In genomic region chr9:34370970-34371880, GRCh38 we compare ENCODE assay signal across 15 cellular contexts. TPM values are rescaled to one million over a fixed set of nuclear protein-coding genes. Genes with fewer than 3 reads are reported as not detected.
A peak's percentile ranks its signal among the peaks of the same experiment; 100 is the strongest.
DNase-seq lines count a peak whose midpoint lies in the region; ATAC-seq, FAIRE-seq and TF ChIP-seq lines count a peak whose summit lies in the region.
"Had no signal": no experiment of that assay in that cellular context is flagged by ENCODE, and none has a peak within 500 bp of the region (broad histone marks: within the 10 kb centered on the region; RNA-seq: fewer than 3 reads in every experiment).

No MANE protein-coding gene starts in this region.

- H3K18ac ChIP-seq in mesenchymal stem cell (ENCODE audit: low read depth in 1 of 2, low read length in 2 of 2), result no peak overlapping the region

- DNase-seq in HepG2 (ENCODE audit: low spot score) (no peak), right lobe of liver (no peak), astrocyte of the spinal cord (ENCODE audit: low read depth, low spot score) (no peak), mesenchymal stem cell (no peak), aorta (no peak), DMS153 treated with DMSO at 0.1 percent for 48 hours (lab: John Stamatoyannopoulos, UW; ENCODE audit: unreplicated experiment) (no peak), T1000 (lab: John Stamatoyannopoulos, UW) (no peak), NCI-H1092 treated with DMSO at 0.1 percent for 48 hours (lab: John Stamatoyannopoulos, UW) (no peak)
- DNase-seq: activated CD8-positive, alpha-beta T cell treated with anti-CD3 and anti-CD28 coated beads, Interleukin-2, amount 10 ng/mL, durations not matched to agents 7 days and 5 days; heart right ventricle; NCI-H2171; ovary; stimulated activated CD4-positive, alpha-beta T cell treated with anti-CD3 and anti-CD28 coated beads, Interleukin-4, amount 100 ng/mL, for 1 hour had no signal

- H2BK12ac ChIP-seq in mesenchymal stem cell (ENCODE audit: low read length in 2 of 2), result no peak overlapping the region

- FAIRE-seq in HepG2 (lab: Jason Lieb, UNC), result no peak

- H2AK5ac ChIP-seq in mesenchymal stem cell (ENCODE audit: low read length, severe bottlenecking), result no peak overlapping the region

- ATAC-seq in HepG2 (no peak), right lobe of liver (no peak), aorta (ENCODE audit: low FRiP score) (peak; percentile 16)
- ATAC-seq: activated CD8-positive, alpha-beta T cell treated with anti-CD3 and anti-CD28 coated beads, Interleukin-2, amount 10 ng/mL, durations not matched to agents 7 days and 5 days had no signal

- TF ChIP-seq CTCF in HepG2 (CRISPR knock-in tag; IDR thresholded peaks at IDR 0.05) (no peak), right lobe of liver (IDR thresholded peaks at IDR 0.05) (no peak), astrocyte of the spinal cord (IDR thresholded peaks at IDR 0.05; ENCODE audit: low read depth, low read length) (no peak)

- peak overlapping the region; percentile 62 for H4K91ac ChIP-seq in mesenchymal stem cell (ENCODE audit: low read length)

- WGBS in HepG2 (ENCODE audit: low lambda C conversion rate), result over 99% methylated on average over 89 of the region's 105 CpGs
- 89% methylated on average over 36 of the region's 105 CpGs for WGBS in right lobe of liver (ENCODE audit: insufficient coverage, low coverage, low lambda C conversion rate, missing lambda C conversion rate)
- 99% methylated on average over 105 of the region's 105 CpGs for WGBS in mesenchymal stem cell
- 72 to 74% methylated on average over 102 to 105 of the region's 105 CpGs for WGBS in aorta, 2 donors

- H3K79me2 ChIP-seq in HepG2 (ENCODE audit: insufficient read depth, low read length), result peaks cover 22% of the 10 kb centered on the region

- H3K4me3 ChIP-seq in HepG2 (replicated peaks in 1 of 3; ENCODE audit: insufficient read depth in 1 of 3, low read depth in 2 of 3, low read length in 3 of 3) (no peak overlapping the region), right lobe of liver (no peak overlapping the region), astrocyte of the spinal cord (ENCODE audit: low read depth, low read length) (peak overlapping the region; percentile 6), mesenchymal stem cell (ENCODE audit: insufficient read depth in 1 of 2, low read depth in 1 of 2, low read length in 2 of 2) (peak overlapping the region; percentile 22 to 56), aorta (ENCODE audit: low read length in 2 of 2) (no peak overlapping the region)
- H3K4me3 ChIP-seq: ovary had no signal

- intact Hi-C loops in HepG2 (cut with micrococcal nuclease; ENCODE audit: unreplicated experiment) (no loop called here), right lobe of liver (cut with DNase I) (loop anchor here in 1 of 2 donors (5.0 kb wide), 1 partner anchor 34 kb away; no protein-coding TSS in a partner anchor), aorta (cut with DNase I) (no loop called here)

- POLR2A ChIA-PET in HepG2 (lab: Yijun Ruan, JAX), result no interaction called here

- no peak overlapping the region for H4K8ac ChIP-seq in mesenchymal stem cell (ENCODE audit: low read length)

- TF ChIP-seq EP300 in HepG2 (IDR thresholded peaks at IDR 0.05; ENCODE audit: low read depth in 2 of 2, low read length in 2 of 2) (no peak), HepG2 (CRISPR knock-in tag; IDR thresholded peaks at IDR 0.05; ENCODE audit: borderline replicate concordance) (no peak)

- H2AFZ ChIP-seq in HepG2 (ENCODE audit: low read length), result no peak overlapping the region
- no peak overlapping the region for H2AFZ ChIP-seq in mesenchymal stem cell (ENCODE audit: low read depth, low read length)

- H3K4me1 ChIP-seq in HepG2 (ENCODE audit: insufficient read depth, low read length), result peaks cover 38% of the 10 kb centered on the region
- H3K4me1 ChIP-seq in right lobe of liver, result peaks cover 0 to 50% (median 10%) of the 10 kb centered on the region in 4 donors
- peaks cover 3% of the 10 kb centered on the region for H3K4me1 ChIP-seq in mesenchymal stem cell (ENCODE audit: control insufficient read depth, insufficient read depth, low read depth, low read length)
- no peaks in the 10 kb centered on the region for H3K4me1 ChIP-seq in aorta (ENCODE audit: control insufficient read depth in 1 of 2, insufficient read depth in 2 of 2, low read length in 2 of 2)

- H3K27me3 ChIP-seq in HepG2 (ENCODE audit: control insufficient read depth in 1 of 2, insufficient read depth in 2 of 2, low read length in 2 of 2) (no peaks in the 10 kb centered on the region; a peak in 1 of 5 replicates), right lobe of liver (no peaks in the 10 kb centered on the region), mesenchymal stem cell (ENCODE audit: control insufficient read depth in 1 of 2, insufficient read depth in 1 of 2, low read length in 2 of 2) (peaks cover 0 to 37% of the 10 kb centered on the region in 2 experiments), aorta (ENCODE audit: control insufficient read depth in 1 of 2, insufficient read depth in 2 of 2, low read length in 1 of 2) (no peaks in the 10 kb centered on the region)
- H3K27me3 ChIP-seq: ovary had no signal

- no peak overlapping the region for H2BK120ac ChIP-seq in mesenchymal stem cell (ENCODE audit: low read depth, low read length)

- no peak overlapping the region for H2BK15ac ChIP-seq in mesenchymal stem cell (ENCODE audit: low read depth, poor library complexity, severe bottlenecking)

- H3K14ac ChIP-seq in mesenchymal stem cell (ENCODE audit: low read length in 2 of 2), result no peak overlapping the region

- H3K27ac ChIP-seq in HepG2 (ENCODE audit: extremely low read length, insufficient read depth, low read length) (no peak overlapping the region), right lobe of liver (peak overlapping the region in 1 of 3 donors; percentile 53), mesenchymal stem cell (ENCODE audit: low read length, poor library complexity, severe bottlenecking) (no peak overlapping the region), aorta (ENCODE audit: low read depth in 1 of 2, low read length in 2 of 2) (no peak overlapping the region)
- H3K27ac ChIP-seq: heart right ventricle, HL-60, ovary had no signal

- H3K9me3 ChIP-seq in HepG2 (ENCODE audit: low read length) (peaks cover 6% of the 10 kb centered on the region; the same call in 1 of the 2 replicates), right lobe of liver (no peaks in the 10 kb centered on the region), mesenchymal stem cell (ENCODE audit: control insufficient read depth, low read length) (no peaks in the 10 kb centered on the region), aorta (ENCODE audit: control insufficient read depth, low read length) (no peaks in the 10 kb centered on the region)

- H4K20me1 ChIP-seq in HepG2 (ENCODE audit: insufficient read depth, low read length), result no peaks in the 10 kb centered on the region

- TF ChIP-seq RAD21 in HepG2 (CRISPR knock-in tag; IDR thresholded peaks at IDR 0.05), result no peak

- no TSS peak for BruUV-seq in HepG2 (replicated peaks; lab: Mats Ljungman, UMichigan)

- no peak overlapping the region for H3K4me2 ChIP-seq in HepG2 (ENCODE audit: low read depth, low read length)
- no peak overlapping the region for H3K4me2 ChIP-seq in mesenchymal stem cell (ENCODE audit: low read length, poor library complexity, severe bottlenecking)

- no peak overlapping the region for H3K23ac ChIP-seq in mesenchymal stem cell (ENCODE audit: low read length in 2 of 2)

- TF ChIP-seq POLR2A in HepG2 (IDR thresholded peaks at IDR 0.05; ENCODE audit: insufficient read depth in 1 of 2, low read depth in 2 of 2, low read length in 2 of 2) (no peak), right lobe of liver (IDR thresholded peaks at IDR 0.05) (no peak)

- in situ Hi-C loops in HepG2 (cut with HindIII; ENCODE audit: extremely low pct_ligation_motif_present, low pct_unique_long_range_greater_than_20kb), result no loop called here
- in situ Hi-C loops in astrocyte of the spinal cord (cut with HindIII; ENCODE audit: low sequenced_read_pairs), result no loop called here

- CTCF ChIA-PET in HepG2 (lab: Yijun Ruan, JAX; ENCODE audit: low intra/inter-chr PET ratio, low total read pairs), result no interaction called here

- no peaks in the 10 kb centered on the region for H3K79me1 ChIP-seq in mesenchymal stem cell (replicated peaks; ENCODE audit: low read length, poor library complexity, severe bottlenecking)

- no peak overlapping the region for H2BK5ac ChIP-seq in mesenchymal stem cell (ENCODE audit: low read depth, low read length, poor library complexity, severe bottlenecking)

- H3K4ac ChIP-seq in mesenchymal stem cell (ENCODE audit: low read depth in 1 of 2, low read length in 2 of 2), result no peak overlapping the region

- peaks cover 22 to 33% of the 10 kb centered on the region in 2 experiments for H3K36me3 ChIP-seq in HepG2 (replicated peaks in 1 of 2; ENCODE audit: control insufficient read depth in 1 of 2, insufficient read depth in 2 of 2, low read length in 2 of 2)
- peaks cover 0 to 24% (median 8%) of the 10 kb centered on the region in 4 donors for H3K36me3 ChIP-seq in right lobe of liver
- H3K36me3 ChIP-seq in mesenchymal stem cell (ENCODE audit: control insufficient read depth in 1 of 2, insufficient read depth in 2 of 2, low read depth in 1 of 2, low read length in 2 of 2), result peaks cover 0 to 21% of the 10 kb centered on the region in 2 experiments
- H3K36me3 ChIP-seq in aorta (ENCODE audit: control insufficient read depth in 1 of 2, insufficient read depth in 2 of 2, low read length in 1 of 2), result peaks cover 0 to 2% of the 10 kb centered on the region in 2 donors
- H3K36me3 ChIP-seq: ovary had no signal

- no peak overlapping the region for H3K9ac ChIP-seq in HepG2 (ENCODE audit: insufficient read depth, low read depth, low read length)
- no peak overlapping the region for H3K9ac ChIP-seq in mesenchymal stem cell (ENCODE audit: low read length)

RNA-seq across cellular contexts. Expression of gene MYORG, which starts 5.5 kb away (rescaled TPM):
- total RNA-seq in HepG2 (2016; rRNA removed; fragmentation: Illumina TruSeq; extraction: Trizol) (14.3 and 22.4 TPM in 2 replicates), right lobe of liver (10 to 100 TPM; 27.1 to 73.6 (median 36.0) TPM), aorta (1 to 10 TPM; 6.1 to 9.6 TPM)
- total RNA-seq in HepG2 (2016; cell fraction: cytosol; rRNA removed; fragmentation: Illumina TruSeq; extraction: Trizol; ENCODE audit: low read depth), result 1.7 and 2.0 TPM in 2 replicates
- 12.6 and 22.5 TPM in 2 replicates for total RNA-seq in HepG2 (2016; cell fraction: insoluble cytoplasmic fraction; rRNA removed; fragmentation: Illumina TruSeq; extraction: Trizol)
- total RNA-seq in HepG2 (2016; cell fraction: membrane; rRNA removed; fragmentation: Illumina TruSeq; extraction: Trizol), result 9.5 and 9.9 TPM in 2 replicates
- total RNA-seq in HepG2 (2016; cell fraction: nucleus; rRNA removed; fragmentation: Illumina TruSeq; extraction: Trizol), result 28.9 and 34.2 TPM in 2 replicates
- polyA plus RNA-seq in HepG2 (2011; rRNA removed) (11.1 and 11.9 TPM in 2 replicates), aorta (1 to 10 TPM; 1.6 to 2.1 TPM)
- 12.3 and 12.9 TPM in 2 replicates for polyA plus RNA-seq in HepG2 (2011; cell fraction: cytosol; rRNA removed)
- 10.1 and 11.3 TPM in 2 replicates for polyA plus RNA-seq in HepG2 (2011; cell fraction: nucleus; rRNA removed)
- 29.5 and 34.5 TPM in 2 replicates for polyA plus RNA-seq in HepG2 (2012)
- polyA plus RNA-seq in HepG2 (2016; cell fraction: cytosol; fragmentation: Illumina TruSeq; extraction: Trizol; ENCODE audit: low read depth), result 1.9 and 2.0 TPM in 2 replicates
- 14.7 and 17.6 TPM in 2 replicates for polyA plus RNA-seq in HepG2 (2016; cell fraction: insoluble cytoplasmic fraction; fragmentation: Illumina TruSeq; extraction: Trizol; ENCODE audit: low read depth)
- polyA plus RNA-seq in HepG2 (2016; cell fraction: membrane; fragmentation: Illumina TruSeq; extraction: Trizol; ENCODE audit: low read depth), result 4.6 and 5.0 TPM in 2 replicates
- 47.4 and 50.2 TPM in 2 replicates for polyA plus RNA-seq in HepG2 (2016; cell fraction: nucleus; fragmentation: Illumina TruSeq; extraction: Trizol; ENCODE audit: insufficient read depth, low read depth)
- polyA minus RNA-seq in HepG2 (2011; rRNA and poly(A)+ RNA removed; ENCODE audit: low replicate concordance), result 4.7 and 30.4 TPM in 2 replicates
- polyA minus RNA-seq in HepG2 (2011; cell fraction: cytosol; rRNA and poly(A)+ RNA removed), result 24.9 and 26.6 TPM in 2 replicates
- 5.0 and 6.7 TPM in 2 replicates for polyA minus RNA-seq in HepG2 (2011; cell fraction: nucleus; rRNA and poly(A)+ RNA removed)
- 2.2 TPM for polyA plus RNA-seq in mesenchymal stem cell (2013, experiment 1 of 2)
- polyA plus RNA-seq in mesenchymal stem cell (2013, experiment 2 of 2), result 2.2 TPM

RNA-seq across cellular contexts. Expression of gene NUDT2, which starts 41.9 kb away (rescaled TPM):
- total RNA-seq in HepG2 (2016; rRNA removed; fragmentation: Illumina TruSeq; extraction: Trizol) (19.9 and 28.0 TPM in 2 replicates), right lobe of liver (10 to 100 TPM in 4 of 6 experiments, 1 to 10 TPM in 2; 4.9 to 13.7 (median 11.2) TPM), aorta (10 to 100 TPM; 13.6 to 17.1 TPM)
- 10.3 and 10.9 TPM in 2 replicates for total RNA-seq in HepG2 (2016; cell fraction: cytosol; rRNA removed; fragmentation: Illumina TruSeq; extraction: Trizol; ENCODE audit: low read depth)
- total RNA-seq in HepG2 (2016; cell fraction: insoluble cytoplasmic fraction; rRNA removed; fragmentation: Illumina TruSeq; extraction: Trizol), result 19.3 and 30.3 TPM in 2 replicates
- 15.4 and 16.7 TPM in 2 replicates for total RNA-seq in HepG2 (2016; cell fraction: membrane; rRNA removed; fragmentation: Illumina TruSeq; extraction: Trizol)
- total RNA-seq in HepG2 (2016; cell fraction: nucleus; rRNA removed; fragmentation: Illumina TruSeq; extraction: Trizol), result 7.0 and 9.3 TPM in 2 replicates
- polyA plus RNA-seq in HepG2 (2011; rRNA removed) (19.9 and 24.6 TPM in 2 replicates), aorta (10 to 100 TPM; 27.4 to 38.3 TPM)
- 24.3 and 27.3 TPM in 2 replicates for polyA plus RNA-seq in HepG2 (2011; cell fraction: cytosol; rRNA removed)
- 6.9 and 7.0 TPM in 2 replicates for polyA plus RNA-seq in HepG2 (2011; cell fraction: nucleus; rRNA removed)
- polyA plus RNA-seq in HepG2 (2012), result 11.3 and 13.8 TPM in 2 replicates
- polyA plus RNA-seq in HepG2 (2016; cell fraction: cytosol; fragmentation: Illumina TruSeq; extraction: Trizol; ENCODE audit: low read depth), result 7.8 and 8.4 TPM in 2 replicates
- polyA plus RNA-seq in HepG2 (2016; cell fraction: insoluble cytoplasmic fraction; fragmentation: Illumina TruSeq; extraction: Trizol; ENCODE audit: low read depth), result 22.0 and 27.3 TPM in 2 replicates
- polyA plus RNA-seq in HepG2 (2016; cell fraction: membrane; fragmentation: Illumina TruSeq; extraction: Trizol; ENCODE audit: low read depth), result 11.0 and 15.4 TPM in 2 replicates
- 13.5 and 15.5 TPM in 2 replicates for polyA plus RNA-seq in HepG2 (2016; cell fraction: nucleus; fragmentation: Illumina TruSeq; extraction: Trizol; ENCODE audit: insufficient read depth, low read depth)
- 12.3 and 17.3 TPM in 2 replicates for polyA minus RNA-seq in HepG2 (2011; rRNA and poly(A)+ RNA removed; ENCODE audit: low replicate concordance)
- polyA minus RNA-seq in HepG2 (2011; cell fraction: cytosol; rRNA and poly(A)+ RNA removed), result 3.1 and 4.8 TPM in 2 replicates
- polyA minus RNA-seq in HepG2 (2011; cell fraction: nucleus; rRNA and poly(A)+ RNA removed), result 3.5 and 5.1 TPM in 2 replicates
- 24.9 TPM for polyA plus RNA-seq in mesenchymal stem cell (2013, experiment 1 of 2)
- polyA plus RNA-seq in mesenchymal stem cell (2013, experiment 2 of 2), result 25.0 TPM

RNA-seq across cellular contexts. Expression of gene KIF24, which starts 42.2 kb away (rescaled TPM):
- total RNA-seq in HepG2 (2016; rRNA removed; fragmentation: Illumina TruSeq; extraction: Trizol) (2.8 and 3.0 TPM in 2 replicates), right lobe of liver (under 1 TPM; 0.14 to 0.74 (median 0.24) TPM), aorta (under 1 TPM; 0.32 to 0.78 TPM)
- 0.61 and 0.79 TPM in 2 replicates for total RNA-seq in HepG2 (2016; cell fraction: cytosol; rRNA removed; fragmentation: Illumina TruSeq; extraction: Trizol; ENCODE audit: low read depth)
- 2.9 and 3.1 TPM in 2 replicates for total RNA-seq in HepG2 (2016; cell fraction: insoluble cytoplasmic fraction; rRNA removed; fragmentation: Illumina TruSeq; extraction: Trizol)
- 0.96 and 1.1 TPM in 2 replicates for total RNA-seq in HepG2 (2016; cell fraction: membrane; rRNA removed; fragmentation: Illumina TruSeq; extraction: Trizol)
- total RNA-seq in HepG2 (2016; cell fraction: nucleus; rRNA removed; fragmentation: Illumina TruSeq; extraction: Trizol), result 4.0 and 4.2 TPM in 2 replicates
- polyA plus RNA-seq in HepG2 (2011; rRNA removed) (1.1 TPM in 2 replicates), aorta (under 1 TPM in 1 of 2 donors, not detected in 1; 0.10 TPM)
- 0.53 and 0.70 TPM in 2 replicates for polyA plus RNA-seq in HepG2 (2011; cell fraction: cytosol; rRNA removed)
- 1.7 and 1.9 TPM in 2 replicates for polyA plus RNA-seq in HepG2 (2011; cell fraction: nucleus; rRNA removed)
- 0.40 and 0.67 TPM in 2 replicates for polyA plus RNA-seq in HepG2 (2012)
- 0.29 and 0.34 TPM in 2 replicates for polyA plus RNA-seq in HepG2 (2016; cell fraction: cytosol; fragmentation: Illumina TruSeq; extraction: Trizol; ENCODE audit: low read depth)
- polyA plus RNA-seq in HepG2 (2016; cell fraction: insoluble cytoplasmic fraction; fragmentation: Illumina TruSeq; extraction: Trizol; ENCODE audit: low read depth), result 1.7 and 2.2 TPM in 2 replicates
- 0.55 and 0.58 TPM in 2 replicates for polyA plus RNA-seq in HepG2 (2016; cell fraction: membrane; fragmentation: Illumina TruSeq; extraction: Trizol; ENCODE audit: low read depth)
- 3.6 and 4.2 TPM in 2 replicates for polyA plus RNA-seq in HepG2 (2016; cell fraction: nucleus; fragmentation: Illumina TruSeq; extraction: Trizol; ENCODE audit: insufficient read depth, low read depth)
- 2.8 and 24.8 TPM in 2 replicates for polyA minus RNA-seq in HepG2 (2011; rRNA and poly(A)+ RNA removed; ENCODE audit: low replicate concordance)
- 0.89 and 1.1 TPM in 2 replicates for polyA minus RNA-seq in HepG2 (2011; cell fraction: cytosol; rRNA and poly(A)+ RNA removed)
- polyA minus RNA-seq in HepG2 (2011; cell fraction: nucleus; rRNA and poly(A)+ RNA removed), result 2.9 and 4.0 TPM in 2 replicates
- polyA plus RNA-seq in mesenchymal stem cell (2013, experiment 1 of 2), result 0.43 TPM
- 0.45 TPM for polyA plus RNA-seq in mesenchymal stem cell (2013, experiment 2 of 2)
- polyA plus RNA-seq: CD8-positive, alpha-beta memory T cell had no signal

Comparison
In these comparisons a context has a peak if more than half of its experiments do, and no peak if none do; other contexts are left out.
1. H3K4me3 ChIP-seq: peak in astrocyte of the spinal cord (single experiment) and mesenchymal stem cell (2 of 2); none in HepG2 (0 of 3), right lobe of liver (0 of 3) and aorta (0 of 2).